29 cellular contexts compared by ENCODE assay signal in the genomic region with DNA sequence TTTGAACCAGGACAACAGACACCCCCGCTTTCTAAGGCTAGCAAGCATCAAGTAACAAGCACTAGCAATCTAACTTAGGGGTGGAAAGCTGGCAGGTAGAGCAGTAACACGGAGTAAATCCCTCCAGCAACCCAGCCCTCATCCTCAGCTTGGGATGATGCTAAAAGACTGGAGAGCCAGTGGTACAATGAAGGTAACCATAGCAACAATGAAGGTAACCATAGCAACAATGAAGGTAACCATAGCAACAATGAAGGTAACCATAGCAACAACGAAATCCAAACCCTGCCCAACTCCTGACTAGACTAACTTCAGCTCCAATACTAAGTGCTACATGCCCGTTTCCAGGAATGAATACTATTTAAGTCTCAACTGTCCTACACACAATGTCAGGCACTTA.
"Had no signal": no experiment of that assay in that cellular context is flagged by ENCODE, and none has a peak within 500 bp of the region (broad histone marks: within the 10 kb centered on the region; RNA-seq: fewer than 3 reads in every experiment).

No MANE protein-coding gene starts in this region.

- ATAC-seq: activated naive CD4-positive, alpha-beta T cell treated with anti-CD3 and anti-CD28 coated beads, Interleukin-2, amount 50 U/mL, for 72 hours; activated T-cell treated with anti-CD3 and anti-CD28 coated beads, Interleukin-2, amount 50 U/mL, for 4 hours had no signal

- H3K27ac Mint-ChIP-seq: activated CD4-positive, alpha-beta memory T cell treated with anti-CD3 and anti-CD28 coated beads for 36 hours; activated CD4-positive, alpha-beta T cell treated with anti-CD3 and anti-CD28 coated beads, Interleukin-2, amount 10 ng/mL, durations not matched to agents 7 days and 5 days; activated naive CD4-positive, alpha-beta T cell treated with anti-CD3 and anti-CD28 coated beads, Interleukin-2, amount 50 U/mL, for 72 hours had no signal

- H3K9me3 Mint-ChIP-seq: activated CD4-positive, alpha-beta memory T cell treated with anti-CD3 and anti-CD28 coated beads for 36 hours; activated CD4-positive, alpha-beta T cell treated with anti-CD3 and anti-CD28 coated beads, Interleukin-2, amount 10 ng/mL, durations not matched to agents 7 days and 5 days; activated naive CD4-positive, alpha-beta T cell treated with anti-CD3 and anti-CD28 coated beads, Interleukin-2, amount 50 U/mL, for 72 hours; activated T-cell treated with anti-CD3 and anti-CD28 coated beads, Interleukin-2, amount 50 U/mL, for 4 hours had no signal

- H3K27ac ChIP-seq: brain microvascular endothelial cell, cardiac muscle cell, Peyer's patch, RWPE1, SJCRH30, VCaP had no signal

- H3K4me2 ChIP-seq: SK-N-SH had no signal

- H3K4me3 ChIP-seq: cardiac muscle cell, Peyer's patch, SJCRH30 had no signal

- DNase-seq: activated CD4-positive, alpha-beta memory T cell treated with anti-CD3 and anti-CD28 coated beads for 36 hours; activated CD4-positive, alpha-beta T cell treated with anti-CD3 and anti-CD28 coated beads, Interleukin-2, amount 10 ng/mL, durations not matched to agents 7 days and 5 days; activated CD4-positive, CD25-positive, alpha-beta regulatory T cell; activated CD8-positive, alpha-beta memory T cell treated with anti-CD3 and anti-CD28 coated beads for 24 hours; activated effector memory CD4-positive, alpha-beta T cell treated with anti-CD3 and anti-CD28 coated beads, Interleukin-2, amount 50 U/mL, for 16 hours; activated naive CD4-positive, alpha-beta T cell treated with Interleukin-2 at 50 U/mL for 16 hours; activated T-cell treated with anti-CD3 and anti-CD28 coated beads, Interleukin-2, amount 50 U/mL, for 4 hours; amygdala; brain microvascular endothelial cell; cerebellar nuclear complex; NCI-H1048; NCI-H146; NCI-H187 treated with DMSO at 0.1 percent for 48 hours; NCI-H2081 treated with DMSO at 0.1 percent for 48 hours; NCI-H2171 treated with DMSO at 0.1 percent for 48 hours; NCI-H345; NCI-H510A; NCI-H526 treated with DMSO at 0.1 percent for 48 hours; NCI-H82; Peyer's patch; Right ventricle myocardium superior; SJCRH30; SK-N-SH; T-helper 1 cell had no signal

- H3K4me3 Mint-ChIP-seq: activated CD4-positive, alpha-beta memory T cell treated with anti-CD3 and anti-CD28 coated beads for 36 hours; activated CD4-positive, alpha-beta T cell treated with anti-CD3 and anti-CD28 coated beads, Interleukin-2, amount 10 ng/mL, durations not matched to agents 7 days and 5 days; activated T-cell treated with anti-CD3 and anti-CD28 coated beads, Interleukin-2, amount 50 U/mL, for 4 hours had no signal

- H3K27me3 ChIP-seq: brain microvascular endothelial cell, Peyer's patch, SJCRH30 had no signal

- H3K36me3 ChIP-seq: brain microvascular endothelial cell, cardiac muscle cell, Peyer's patch, SJCRH30 had no signal

- H3K9me3 ChIP-seq: Peyer's patch, SJCRH30, SK-N-SH had no signal

- H3K36me3 Mint-ChIP-seq: activated CD4-positive, alpha-beta memory T cell treated with anti-CD3 and anti-CD28 coated beads for 36 hours; activated naive CD4-positive, alpha-beta T cell treated with anti-CD3 and anti-CD28 coated beads, Interleukin-2, amount 50 U/mL, for 72 hours had no signal

- H3K4me1 Mint-ChIP-seq: activated CD4-positive, alpha-beta T cell treated with anti-CD3 and anti-CD28 coated beads, Interleukin-2, amount 10 ng/mL, durations not matched to agents 7 days and 5 days had no signal

- FAIRE-seq: astrocyte had no signal

- H3K9ac ChIP-seq: SK-N-SH had no signal

- H3K4me1 ChIP-seq: SJCRH30 had no signal
